In genomic region chr14:94079891-94080605, GRCh38 we compare ENCODE assay signal across 6 cellular contexts. TPM values are rescaled to one million over a fixed set of nuclear protein-coding genes. Genes with fewer than 3 reads are reported as not detected.
DNase-seq lines count a peak whose midpoint lies in the region; TF ChIP-seq lines count a peak whose summit lies in the region.

No MANE protein-coding gene starts in this region.

- peak overlapping the region; percentile 90 for H3K4me3 ChIP-seq in AG10803 (ENCODE audit: low read length)
- H3K4me3 ChIP-seq in iPS-11a (ENCODE audit: low read depth, low read length), result peak overlapping the region; percentile 92
- peak overlapping the region; percentile 99 for H3K4me3 ChIP-seq in urinary bladder (ENCODE audit: low read depth, low read length)

- 2% methylated on average over 13 of the region's 13 CpGs for WGBS in urinary bladder

- H3K4me1 ChIP-seq in urinary bladder (ENCODE audit: insufficient read depth), result peaks cover 4% of the 10 kb centered on the region

- no peak for DNase-seq in AG10803 (ENCODE audit: low read depth)
- DNase-seq in RPMI7951 (ENCODE audit: low read depth), result peak; percentile 63
- no peak for DNase-seq in NCI-H748 treated with DMSO at 0.1 percent for 48 hours (lab: John Stamatoyannopoulos, UW)
- no peak for DNase-seq in NCI-H1048 (lab: John Stamatoyannopoulos, UW)

- H3K36me3 ChIP-seq in urinary bladder (ENCODE audit: insufficient read depth), result no peaks in the 10 kb centered on the region

- TF ChIP-seq CTCF in AG10803 (conservative IDR thresholded peaks at IDR 0.05; ENCODE audit: low read length), result no peak

- no peak overlapping the region for H3K27ac ChIP-seq in urinary bladder (ENCODE audit: low read depth)

RNA-seq across cellular contexts. Expression of gene DDX24, which starts 1.0 kb away (rescaled TPM):
- total RNA-seq in RPMI7951 (2014; rRNA removed; shearing (Covaris generic)), result 115 and 151 TPM in 2 replicates
- total RNA-seq in urinary bladder, result 55.1 TPM
- 144 TPM for polyA plus RNA-seq in urinary bladder

RNA-seq across cellular contexts. Expression of gene IFI27L1, which starts 1.1 kb away (rescaled TPM):
- total RNA-seq in RPMI7951 (2014; rRNA removed; shearing (Covaris generic)), result 8.9 and 20.8 TPM in 2 replicates
- total RNA-seq in urinary bladder, result 7.2 TPM
- polyA plus RNA-seq in urinary bladder, result 18.9 TPM

RNA-seq across cellular contexts. Expression of gene IFI27, which starts 30.5 kb away (rescaled TPM):
- total RNA-seq in RPMI7951 (2014; rRNA removed; shearing (Covaris generic)), result 11.3 and 28.8 TPM in 2 replicates
- 19.9 TPM for total RNA-seq in urinary bladder
- 417 TPM for polyA plus RNA-seq in urinary bladder

RNA-seq across cellular contexts. Expression of gene IFI27L2, which starts 49.4 kb away (rescaled TPM):
- 190 and 212 TPM in 2 replicates for total RNA-seq in RPMI7951 (2014; rRNA removed; shearing (Covaris generic))
- total RNA-seq in urinary bladder, result 16.6 TPM
- 77.6 TPM for polyA plus RNA-seq in urinary bladder

RNA-seq across cellular contexts. Expression of gene OTUB2, which starts 53.9 kb away (rescaled TPM):
- total RNA-seq in RPMI7951 (2014; rRNA removed; shearing (Covaris generic)), result 1.5 and 1.6 TPM in 2 replicates
- 2.0 TPM for total RNA-seq in urinary bladder
- 0.41 TPM for polyA plus RNA-seq in urinary bladder
